ENCODE assay signal across 14 cellular contexts in the genomic region with DNA sequence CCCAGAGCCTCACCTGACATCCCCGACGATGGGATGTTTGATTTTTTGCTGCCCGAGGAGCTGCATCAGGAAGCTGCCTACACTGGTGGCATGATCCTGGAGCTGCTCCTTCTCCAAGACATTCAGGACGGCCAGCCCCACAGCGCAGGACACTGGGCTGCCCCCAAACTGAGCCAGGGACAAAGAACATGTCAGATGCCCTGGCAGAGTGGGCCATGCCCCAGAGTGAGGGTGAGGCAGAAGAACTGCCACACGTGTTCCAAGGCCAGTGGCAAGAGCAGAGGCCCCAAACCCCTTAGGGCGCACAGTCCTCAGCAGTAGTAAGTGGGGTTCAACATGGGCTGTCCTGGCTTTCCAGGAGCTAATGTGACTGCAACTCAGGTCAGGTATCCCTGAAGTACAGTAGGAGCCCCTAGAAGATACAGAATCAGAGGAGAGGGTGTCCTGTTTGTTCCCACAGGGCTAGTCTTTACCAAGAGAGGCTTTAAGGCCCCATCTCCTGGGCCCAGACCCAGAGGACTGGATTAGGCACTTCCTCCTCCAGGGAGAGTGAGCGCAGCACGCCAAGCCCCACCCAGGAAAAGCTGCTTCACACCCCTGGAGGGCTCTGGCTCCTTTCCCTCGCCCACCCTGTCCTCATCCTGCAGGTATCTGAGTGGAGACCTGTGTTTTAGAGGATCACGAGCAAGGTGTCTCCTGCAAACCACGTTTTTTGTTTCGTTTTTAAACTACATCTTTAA. TPM values are rescaled to one million over a fixed set of nuclear protein-coding genes. Genes with fewer than 3 reads are reported as not detected.
A peak's percentile ranks its signal among the peaks of the same experiment; 100 is the strongest.
DNase-seq lines count a peak whose midpoint lies in the region; ATAC-seq and TF ChIP-seq lines count a peak whose summit lies in the region.
"Had no signal": no experiment of that assay in that cellular context is flagged by ENCODE, and none has a peak within 500 bp of the region (broad histone marks: within the 10 kb centered on the region; RNA-seq: fewer than 3 reads in every experiment).

No MANE protein-coding gene starts in this region.

- H2AFZ ChIP-seq in mammary epithelial cell (ENCODE audit: low read depth, low read length): no peak overlapping the region
- H2AFZ ChIP-seq in smooth muscle cell (ENCODE audit: low read depth): no peak overlapping the region

- no peak overlapping the region for H3K4me3 ChIP-seq in mammary epithelial cell (replicated peaks in 1 of 3; ENCODE audit: insufficient read depth in 1 of 3, low read depth in 2 of 3, low read length in 3 of 3)
- no peak overlapping the region for H3K4me3 ChIP-seq in NB4 (ENCODE audit: low read depth, low read length)
- H3K4me3 ChIP-seq in smooth muscle cell: no peak overlapping the region
- H3K4me3 ChIP-seq: adrenal gland, BLaER1 had no signal

- dilution Hi-C loops in mammary epithelial cell (cut with HindIII; ENCODE audit: low sequenced_read_pairs): no loop called here

- peak; percentile 18 for ATAC-seq in esophagus mucosa
- peak; percentile 36 for ATAC-seq in stimulated activated naive CD8-positive, alpha-beta T cell treated with anti-CD3 and anti-CD28 coated beads, Interleukin-15, amount 100 ng/mL, for 72 hours

- H3K9ac ChIP-seq in mammary epithelial cell (ENCODE audit: insufficient read depth, low read length) (no peak overlapping the region), smooth muscle cell (ENCODE audit: low read depth) (no peak overlapping the region)
- H3K9ac ChIP-seq: BLaER1 had no signal

- H3K4me2 ChIP-seq in mammary epithelial cell (ENCODE audit: insufficient read depth, low read depth, low read length) (no peak overlapping the region), smooth muscle cell (no peak overlapping the region)
- H3K4me2 ChIP-seq: BLaER1 had no signal

- peaks cover under 1% of the 10 kb centered on the region for H4K20me1 ChIP-seq in mammary epithelial cell (ENCODE audit: insufficient read depth, low read length)
- H4K20me1 ChIP-seq in smooth muscle cell (ENCODE audit: low read depth): peaks cover 79% of the 10 kb centered on the region

- in situ Hi-C loops in mammary epithelial cell (cut with MboI; ENCODE audit: low sequenced_read_pairs in 2 of 2): no loop called here

- H3K27me3 Mint-ChIP-seq in MCF 10A (ENCODE audit: insufficient read depth, unreplicated experiment): no peaks in the 10 kb centered on the region
- no peaks in the 10 kb centered on the region for H3K27me3 Mint-ChIP-seq in stimulated activated naive CD8-positive, alpha-beta T cell treated with anti-CD3 and anti-CD28 coated beads, Interleukin-15, amount 100 ng/mL, for 72 hours

- H3K9me3 ChIP-seq in mammary epithelial cell (replicated peaks; ENCODE audit: insufficient read depth, low read length): no peaks in the 10 kb centered on the region
- no peaks in the 10 kb centered on the region for H3K9me3 ChIP-seq in smooth muscle cell (replicated peaks; ENCODE audit: low read depth)
- H3K9me3 ChIP-seq: adrenal gland, BLaER1 had no signal

- peaks cover 11% of the 10 kb centered on the region for H3K79me2 ChIP-seq in mammary epithelial cell (ENCODE audit: insufficient read depth, low read length)
- H3K79me2 ChIP-seq in smooth muscle cell (ENCODE audit: low read depth): no peaks in the 10 kb centered on the region

- TF ChIP-seq CTCF in MCF 10A (IDR thresholded peaks at IDR 0.05; ENCODE audit: unreplicated experiment): no peak
- no peak for TF ChIP-seq CTCF in mammary epithelial cell (conservative IDR thresholded peaks at IDR 0.05 in 1 of 2, IDR thresholded peaks at IDR 0.05 in 1 of 2; ENCODE audit: extremely low read depth in 1 of 2, insufficient read depth in 1 of 2, low read depth in 1 of 2, low read length in 2 of 2)
- no peak for TF ChIP-seq CTCF in NB4 (IDR thresholded peaks at IDR 0.05; ENCODE audit: low read depth, low read length)
- no peak for TF ChIP-seq CTCF in smooth muscle cell (IDR thresholded peaks at IDR 0.05; ENCODE audit: borderline replicate concordance, insufficient read depth, poor library complexity, severe bottlenecking)

- H3K4me1 ChIP-seq in mammary epithelial cell (ENCODE audit: insufficient read depth, low read length): no peaks in the 10 kb centered on the region
- no peaks in the 10 kb centered on the region for H3K4me1 ChIP-seq in smooth muscle cell (ENCODE audit: low read depth)

- no peaks in the 10 kb centered on the region for H3K27me3 ChIP-seq in mammary epithelial cell (ENCODE audit: insufficient read depth, low read length)
- no peaks in the 10 kb centered on the region for H3K27me3 ChIP-seq in smooth muscle cell (ENCODE audit: low read depth)
- H3K27me3 ChIP-seq: adrenal gland, BLaER1 had no signal

- POLR2A ChIA-PET in MCF 10A (lab: Yijun Ruan, JAX): interaction anchor here (0.6 to 4.3 kb wide), 7 partner anchors 9 to 68 kb away, joined by 3 to 20 read pairs (median 8); a partner anchor contains a TSS

- no TSS peak for BruUV-seq in MCF 10A (replicated peaks; lab: Mats Ljungman, UMichigan)
- no TSS peak for BruUV-seq in mammary epithelial cell (replicated peaks; lab: Mats Ljungman, UMichigan)

- DNase-seq in MCF 10A (ENCODE audit: unreplicated experiment) (no peak), mammary epithelial cell (no peak), NB4 (ENCODE audit: low read depth) (peak; percentile 44), T-helper 2 cell (no peak), smooth muscle cell (lab: John Stamatoyannopoulos, UW; ENCODE audit: unreplicated experiment) (no peak), midbrain (lab: John Stamatoyannopoulos, UW) (no peak)
- no peak for DNase-seq in stimulated activated naive CD8-positive, alpha-beta T cell treated with anti-CD3 and anti-CD28 coated beads, Interleukin-15, amount 100 ng/mL, for 72 hours
- DNase-seq: adrenal gland; dermis blood vessel endothelial cell; mesendoderm; stimulated activated CD4-positive, alpha-beta T cell treated with anti-CD3 and anti-CD28 coated beads, Interleukin-1b, Interleukin-23, amount 100 ng/mL, for 48 hours had no signal

- H3F3A ChIP-seq in smooth muscle cell (ENCODE audit: low read depth): peaks cover 22% of the 10 kb centered on the region

- H3K9me3 Mint-ChIP-seq in MCF 10A (ENCODE audit: unreplicated experiment): no peaks in the 10 kb centered on the region
- H3K9me3 Mint-ChIP-seq in stimulated activated naive CD8-positive, alpha-beta T cell treated with anti-CD3 and anti-CD28 coated beads, Interleukin-15, amount 100 ng/mL, for 72 hours: no peaks in the 10 kb centered on the region

- intact Hi-C loops in MCF 10A (cut with micrococcal nuclease) (no loop called here), mammary epithelial cell (cut with micrococcal nuclease) (no loop called here)

- peaks cover 6% of the 10 kb centered on the region for H3K4me1 Mint-ChIP-seq in MCF 10A (ENCODE audit: insufficient read depth, unreplicated experiment)
- peaks cover 58% of the 10 kb centered on the region for H3K4me1 Mint-ChIP-seq in stimulated activated naive CD8-positive, alpha-beta T cell treated with anti-CD3 and anti-CD28 coated beads, Interleukin-15, amount 100 ng/mL, for 72 hours

- H3K36me3 ChIP-seq in mammary epithelial cell (ENCODE audit: insufficient read depth, low read length): peaks cover 27% of the 10 kb centered on the region
- H3K36me3 ChIP-seq in smooth muscle cell (ENCODE audit: low read depth): peaks cover 6% of the 10 kb centered on the region

- no peak for TF ChIP-seq POLR2A in NB4 (IDR thresholded peaks at IDR 0.05; ENCODE audit: extremely low read depth, insufficient read length)

- H3K36me3 Mint-ChIP-seq in MCF 10A (ENCODE audit: insufficient read depth, unreplicated experiment): peaks cover 88% of the 10 kb centered on the region

- H3K4me3 Mint-ChIP-seq in MCF 10A (ENCODE audit: unreplicated experiment): no peak overlapping the region
- peak overlapping the region in 1 of 2 donors; percentile 55 for H3K4me3 Mint-ChIP-seq in stimulated activated naive CD8-positive, alpha-beta T cell treated with anti-CD3 and anti-CD28 coated beads, Interleukin-15, amount 100 ng/mL, for 72 hours

- WGBS in mammary epithelial cell (ENCODE audit: low coverage, missing lambda C conversion rate): 73% methylated on average over 13 of the region's 13 CpGs
- WGBS in smooth muscle cell (ENCODE audit: low lambda C conversion rate): 81% methylated on average over 13 of the region's 13 CpGs

- H3K27ac ChIP-seq in mammary epithelial cell (ENCODE audit: insufficient read depth, low read depth, low read length) (no peak overlapping the region), smooth muscle cell (ENCODE audit: low read depth) (no peak overlapping the region)
- H3K27ac ChIP-seq: adrenal gland, BLaER1 had no signal

- peak overlapping the region; percentile 54 for H3K27ac Mint-ChIP-seq in MCF 10A (ENCODE audit: low read depth, unreplicated experiment)
- H3K27ac Mint-ChIP-seq in stimulated activated naive CD8-positive, alpha-beta T cell treated with anti-CD3 and anti-CD28 coated beads, Interleukin-15, amount 100 ng/mL, for 72 hours: peak overlapping the region; percentile 95 to 98

- CTCF ChIA-PET in MCF 10A (lab: Yijun Ruan, JAX) (interaction anchor here (0.5 to 1.5 kb wide), 2 partner anchors 11 to 13 kb away, joined by 3 to 5 read pairs; no protein-coding TSS in a partner anchor), mammary epithelial cell (lab: Charles Lee; ENCODE audit: low non-redundant PET) (no interaction called here)

RNA-seq across cellular contexts. Expression of a gene that starts 11.1 kb away (rescaled TPM):
- total RNA-seq in MCF 10A (2022) (313 and 364 TPM in 2 replicates), mammary epithelial cell (100 to 1,000 TPM in 1 of 2 donors, 10 to 100 TPM in 1; 68.8 to 243 TPM), esophagus mucosa (153 TPM), smooth muscle cell (79.3 and 83.0 TPM in 2 replicates)
- polyA plus RNA-seq in mammary epithelial cell (158 TPM), smooth muscle cell (169 and 170 TPM in 2 replicates)
- 162 TPM for polyA minus RNA-seq in mammary epithelial cell

RNA-seq across cellular contexts. Expression of a gene that starts 17.2 kb away (rescaled TPM):
- total RNA-seq in MCF 10A (2022) (112 and 115 TPM in 2 replicates), mammary epithelial cell (10 to 100 TPM; 14.8 to 25.2 TPM), esophagus mucosa (26.8 TPM), smooth muscle cell (15.7 and 17.1 TPM in 2 replicates)
- polyA plus RNA-seq in mammary epithelial cell (9.6 TPM), smooth muscle cell (27.8 and 34.2 TPM in 2 replicates)
- polyA minus RNA-seq in mammary epithelial cell: 12.2 TPM

RNA-seq across cellular contexts. Expression of a gene that starts 28.3 kb away (rescaled TPM):
- total RNA-seq in MCF 10A (2022) (not detected in 2 replicates), mammary epithelial cell (not detected), esophagus mucosa (not detected), smooth muscle cell (0.13 and 0.22 TPM in 2 replicates)
- polyA plus RNA-seq in mammary epithelial cell (not detected), smooth muscle cell (not detected in 2 replicates)
- not detected for polyA minus RNA-seq in mammary epithelial cell
- total RNA-seq: adrenal gland, dermis blood vessel endothelial cell, posterior vena cava had no signal
- polyA plus RNA-seq: adrenal gland had no signal
